In the genomic region with DNA sequence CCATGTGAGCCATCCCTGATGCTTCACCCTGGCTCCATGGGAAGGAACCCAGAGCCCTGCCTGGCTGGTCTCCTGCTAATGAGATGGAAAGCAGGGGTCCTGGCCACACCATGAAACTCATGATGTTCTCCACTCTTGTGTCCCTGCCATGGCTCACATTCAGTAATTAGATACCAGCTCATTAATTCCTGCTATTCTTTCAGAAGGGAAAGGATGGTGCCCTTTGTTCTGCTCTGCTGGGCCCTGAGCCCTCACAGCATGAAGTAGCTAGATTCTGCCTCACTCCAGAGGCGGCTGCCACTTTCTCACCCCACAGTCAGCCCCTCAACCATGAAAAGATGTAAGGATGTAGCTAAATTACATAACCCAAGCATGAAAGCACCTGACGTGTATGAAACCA, we compare ENCODE assay signal across 11 cellular contexts. TPM values are rescaled to one million over a fixed set of nuclear protein-coding genes. Genes with fewer than 3 reads are reported as not detected.
"Had no signal": no experiment of that assay in that cellular context is flagged by ENCODE, and none has a peak within 500 bp of the region (broad histone marks: within the 10 kb centered on the region; RNA-seq: fewer than 3 reads in every experiment).

No MANE protein-coding gene starts in this region.

RNA-seq across cellular contexts. Expression of gene DPP6, which starts 42.7 kb away (rescaled TPM):
- total RNA-seq: activated B cell treated with CpG ODN at 0.5 μM for 24 hours; activated CD8-positive, alpha-beta T cell treated with anti-CD3 and anti-CD28 coated beads for 36 hours; activated T-cell treated with anti-CD3 and anti-CD28 coated beads, Interleukin-2, amount 50 U/mL, for 4 hours; activated T-helper 17 cell treated with anti-CD3 and anti-CD28 coated beads, Interleukin-2, amount 50 U/mL, for 72 hours; bronchial epithelial cell; cardiac septum; dermis microvascular lymphatic vessel endothelial cell; endothelial cell of umbilical vein; fibroblast of lung; glomerular endothelial cell; T-helper 17 cell had no signal
